8 cellular contexts compared by ENCODE assay signal in the genomic region with DNA sequence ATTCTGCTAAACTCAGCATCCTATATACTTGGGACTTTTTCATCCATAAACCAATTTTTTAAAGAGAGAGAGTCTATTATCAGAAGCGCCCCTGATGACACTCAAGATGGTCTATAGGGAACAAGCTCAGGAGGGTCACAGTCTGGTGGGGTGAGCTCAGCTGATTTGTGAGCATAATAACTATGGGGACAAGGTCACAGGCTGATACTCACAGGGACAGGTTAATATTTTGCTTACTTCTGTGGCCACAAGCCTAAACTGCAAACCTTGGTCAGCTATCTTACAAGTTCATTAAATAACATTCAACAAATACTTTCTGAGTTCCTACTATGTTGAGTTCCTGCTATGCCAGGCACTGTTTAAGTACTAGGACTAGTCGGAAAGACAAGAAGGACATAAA. TPM values are rescaled to one million over a fixed set of nuclear protein-coding genes. Genes with fewer than 3 reads are reported as not detected.
"Had no signal": no experiment of that assay in that cellular context is flagged by ENCODE, and none has a peak within 500 bp of the region (broad histone marks: within the 10 kb centered on the region; RNA-seq: fewer than 3 reads in every experiment).

No MANE protein-coding gene starts in this region.

- ATAC-seq: GM23338, HepG2 had no signal

- H3K4me3 ChIP-seq: GM23338 had no signal

- H3K27ac ChIP-seq: HL-60 had no signal

- H3K4me3 Mint-ChIP-seq: GM23338, H9, IgD-negative memory B cell had no signal

- DNase-seq: H9, HCEC 1CT had no signal

- FAIRE-seq: H1, H54, HepG2 had no signal

- H3K27ac Mint-ChIP-seq: GM23338, IgD-negative memory B cell had no signal

RNA-seq across cellular contexts. Expression of gene CCDC149, which starts 10.1 kb away (rescaled TPM):
- polyA plus RNA-seq: IgD-negative memory B cell had no signal
